ENCODE assay signal across 1 cellular context in genomic region chr2:189022492-189022891, GRCh38.
TF ChIP-seq lines count a peak whose summit lies in the region.

No MANE protein-coding gene starts in this region.

TF ChIP-seq in IMR-90, 13 proteins besides CTCF, POLR2A, EP300 and RAD21:
- TF ChIP-seq, protein P1, sequence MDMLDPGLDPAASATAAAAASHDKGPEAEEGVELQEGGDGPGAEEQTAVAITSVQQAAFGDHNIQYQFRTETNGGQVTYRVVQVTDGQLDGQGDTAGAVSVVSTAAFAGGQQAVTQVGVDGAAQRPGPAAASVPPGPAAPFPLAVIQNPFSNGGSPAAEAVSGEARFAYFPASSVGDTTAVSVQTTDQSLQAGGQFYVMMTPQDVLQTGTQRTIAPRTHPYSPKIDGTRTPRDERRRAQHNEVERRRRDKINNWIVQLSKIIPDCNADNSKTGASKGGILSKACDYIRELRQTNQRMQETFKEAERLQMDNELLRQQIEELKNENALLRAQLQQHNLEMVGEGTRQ (IDR thresholded peaks at IDR 0.05; ENCODE audit: low read depth, low read length): no peak
- TF ChIP-seq MAFK (IDR thresholded peaks at IDR 0.05; ENCODE audit: low read depth, low read length) (no peak), SMC3 (IDR thresholded peaks at IDR 0.05; ENCODE audit: low read depth, low read length) (no peak), MAZ (IDR thresholded peaks at IDR 0.05; ENCODE audit: borderline replicate concordance, low read depth, low read length) (no peak), FOS (IDR thresholded peaks at IDR 0.05; ENCODE audit: low read depth, low read length) (no peak), MXI1 (IDR thresholded peaks at IDR 0.05; ENCODE audit: borderline replicate concordance, low read depth, low read length) (no peak), RCOR1 (IDR thresholded peaks at IDR 0.05; ENCODE audit: insufficient replicate concordance, low read length) (no peak), NFE2L2 (IDR thresholded peaks at IDR 0.05; ENCODE audit: low read depth, low read length) (no peak), BHLHE40 (IDR thresholded peaks at IDR 0.05; ENCODE audit: low read depth, low read length) (no peak), RFX5 (IDR thresholded peaks at IDR 0.05; ENCODE audit: low read depth, low read length) (no peak), CHD1 (IDR thresholded peaks at IDR 0.05; ENCODE audit: low read depth, low read length) (no peak), CEBPB (IDR thresholded peaks at IDR 0.05; ENCODE audit: low read depth, low read length) (no peak)
- TF ChIP-seq, protein P2, sequence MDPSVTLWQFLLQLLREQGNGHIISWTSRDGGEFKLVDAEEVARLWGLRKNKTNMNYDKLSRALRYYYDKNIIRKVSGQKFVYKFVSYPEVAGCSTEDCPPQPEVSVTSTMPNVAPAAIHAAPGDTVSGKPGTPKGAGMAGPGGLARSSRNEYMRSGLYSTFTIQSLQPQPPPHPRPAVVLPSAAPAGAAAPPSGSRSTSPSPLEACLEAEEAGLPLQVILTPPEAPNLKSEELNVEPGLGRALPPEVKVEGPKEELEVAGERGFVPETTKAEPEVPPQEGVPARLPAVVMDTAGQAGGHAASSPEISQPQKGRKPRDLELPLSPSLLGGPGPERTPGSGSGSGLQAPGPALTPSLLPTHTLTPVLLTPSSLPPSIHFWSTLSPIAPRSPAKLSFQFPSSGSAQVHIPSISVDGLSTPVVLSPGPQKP (IDR thresholded peaks at IDR 0.05; ENCODE audit: borderline replicate concordance, low read depth, low read length): no peak
